21 cellular contexts compared by ENCODE assay signal in genomic region chr6:28001751-28002150, GRCh38. TPM values are rescaled to one million over a fixed set of nuclear protein-coding genes. Genes with fewer than 3 reads are reported as not detected.
DNase-seq lines count a peak whose midpoint lies in the region; TF ChIP-seq lines count a peak whose summit lies in the region.
"Had no signal": no experiment of that assay in that cellular context is flagged by ENCODE, and none has a peak within 500 bp of the region (broad histone marks: within the 10 kb centered on the region; RNA-seq: fewer than 3 reads in every experiment).

No MANE protein-coding gene starts in this region.

- peaks cover 2% of the 10 kb centered on the region for H3K27me3 ChIP-seq in kidney epithelial cell (ENCODE audit: control insufficient read depth, insufficient read depth, low read length)
- H3K27me3 ChIP-seq in trophoblast cell (ENCODE audit: insufficient read depth, low read length): no peaks in the 10 kb centered on the region
- no peaks in the 10 kb centered on the region for H3K27me3 ChIP-seq in Karpas-422 (ENCODE audit: low read length)

- H2BK12ac ChIP-seq in trophoblast cell (ENCODE audit: low read length): no peak overlapping the region

- WGBS in trophoblast cell (ENCODE audit: extremely low coverage, insufficient coverage, insufficient read length): no CpG with 5 or more reads among the region's 5 CpGs

- no peak overlapping the region for H3K23ac ChIP-seq in trophoblast cell (ENCODE audit: low read length)

- H3K4me1 ChIP-seq in trophoblast cell (ENCODE audit: control insufficient read depth in 1 of 2, insufficient read depth in 2 of 2, low read length in 2 of 2): peaks cover 0 to 2% of the 10 kb centered on the region in 2 experiments
- H3K4me1 ChIP-seq in Karpas-422 (ENCODE audit: low read length): no peaks in the 10 kb centered on the region
- H3K4me1 ChIP-seq: HAP-1 had no signal

- H3K18ac ChIP-seq in trophoblast cell (ENCODE audit: low read length): no peak overlapping the region

- no peak overlapping the region for H3K14ac ChIP-seq in trophoblast cell (ENCODE audit: low read length)

- H2AK5ac ChIP-seq in trophoblast cell (ENCODE audit: low read length): no peak overlapping the region

- H3K9me3 ChIP-seq in trophoblast cell (ENCODE audit: insufficient read depth, low read depth, low read length) (no peaks in the 10 kb centered on the region), Karpas-422 (ENCODE audit: low read length) (no peaks in the 10 kb centered on the region)
- H3K9me3 ChIP-seq: HAP-1 had no signal

- no peak overlapping the region for H3K4me3 ChIP-seq in kidney epithelial cell (ENCODE audit: low read depth, low read length)
- no peak overlapping the region for H3K4me3 ChIP-seq in trophoblast cell (ENCODE audit: low read depth, low read length)
- H3K4me3 ChIP-seq in Karpas-422 (ENCODE audit: low read length): no peak overlapping the region
- H3K4me3 ChIP-seq: HAP-1 had no signal

- H3K4me2 ChIP-seq in trophoblast cell (ENCODE audit: low read length): no peak overlapping the region
- H3K4me2 ChIP-seq in Karpas-422 (ENCODE audit: low read depth, low read length, poor library complexity, severe bottlenecking): no peak overlapping the region
- H3K4me2 ChIP-seq: KMS-11 had no signal

- H4K8ac ChIP-seq in trophoblast cell (ENCODE audit: low read depth, low read length): no peak overlapping the region

- H4K91ac ChIP-seq in trophoblast cell (ENCODE audit: low read depth, low read length): no peak overlapping the region

- H3K9ac ChIP-seq in trophoblast cell (ENCODE audit: low read length): no peak overlapping the region
- H3K9ac ChIP-seq in Karpas-422 (ENCODE audit: low read length): no peak overlapping the region
- H3K9ac ChIP-seq: KMS-11 had no signal

- H2AFZ ChIP-seq in trophoblast cell (ENCODE audit: insufficient read depth, low read length, poor library complexity) (no peak overlapping the region), Karpas-422 (ENCODE audit: low read length) (no peak overlapping the region)

- no peak overlapping the region for H3K4ac ChIP-seq in trophoblast cell (ENCODE audit: low read depth, low read length)

- no peaks in the 10 kb centered on the region for H3K79me2 ChIP-seq in trophoblast cell (ENCODE audit: control insufficient read depth, insufficient read depth, low read length, poor library complexity)
- no peaks in the 10 kb centered on the region for H3K79me2 ChIP-seq in Karpas-422 (ENCODE audit: low read length)

- H3K36me3 ChIP-seq in kidney epithelial cell (ENCODE audit: control insufficient read depth, insufficient read depth, low read length) (no peaks in the 10 kb centered on the region), trophoblast cell (ENCODE audit: control insufficient read depth in 1 of 2, insufficient read depth in 2 of 2, low read length in 2 of 2) (no peaks in the 10 kb centered on the region), Karpas-422 (ENCODE audit: insufficient read depth, low read length) (no peaks in the 10 kb centered on the region)
- H3K36me3 ChIP-seq: HAP-1 had no signal

- H2BK5ac ChIP-seq in trophoblast cell (ENCODE audit: low read depth, low read length, poor library complexity): no peak overlapping the region

- peak; percentile 17 for DNase-seq in COLO668 (lab: John Stamatoyannopoulos, UW; ENCODE audit: unreplicated experiment)
- peak; percentile 48 for DNase-seq in NCI-H69 (lab: John Stamatoyannopoulos, UW)
- DNase-seq in kidney epithelial cell (ENCODE audit: low read depth): peak; percentile 18
- peak; percentile 87 to 92 for DNase-seq in trophoblast cell
- no peak for DNase-seq in Karpas-422
- no peak for DNase-seq in SKM-1 (lab: John Stamatoyannopoulos, UW; ENCODE audit: unreplicated experiment)
- DNase-seq in SKM-1 treated with dmso at 0.1 percent for 144 hours (lab: John Stamatoyannopoulos, UW; ENCODE audit: unreplicated experiment): no peak
- DNase-seq: AML-193, C1 segment of cervical spinal cord, DMS79, MV-4-11, NCI-H1105 treated with DMSO at 0.1 percent for 48 hours, NCI-H1694 treated with DMSO at 0.1 percent for 48 hours, NCI-H2081 treated with DMSO at 0.1 percent for 48 hours, NCI-H2171 treated with DMSO at 0.1 percent for 48 hours, NCI-H524 treated with DMSO at 0.1 percent for 48 hours, SIG-M5, T-helper 1 cell had no signal

- no peaks in the 10 kb centered on the region for H4K20me1 ChIP-seq in Karpas-422 (ENCODE audit: insufficient read depth, low read depth, low read length)

- no peak for TF ChIP-seq CTCF in kidney epithelial cell (IDR thresholded peaks at IDR 0.05; ENCODE audit: insufficient read depth, low read length, poor library complexity, severe bottlenecking)

- H3K27ac ChIP-seq in trophoblast cell (ENCODE audit: low read depth, low read length): no peak overlapping the region
- no peak overlapping the region for H3K27ac ChIP-seq in Karpas-422 (ENCODE audit: low read length)
- H3K27ac ChIP-seq: KMS-11 had no signal

- no peak overlapping the region for H4K12ac ChIP-seq in trophoblast cell (ENCODE audit: low read depth, low read length)

- H3K9me2 ChIP-seq in Karpas-422 (replicated peaks; ENCODE audit: insufficient read depth, low read length): no peaks in the 10 kb centered on the region

- H2BK120ac ChIP-seq in trophoblast cell (ENCODE audit: insufficient read depth, low read length, poor library complexity): no peak overlapping the region

- H3K79me1 ChIP-seq in trophoblast cell (ENCODE audit: low read length): no peaks in the 10 kb centered on the region

RNA-seq across cellular contexts. Expression of gene OR2B6, which starts 44.7 kb away (rescaled TPM):
- not detected in 2 replicates for total RNA-seq in kidney epithelial cell
- polyA plus RNA-seq in trophoblast cell (2013): 0.75 and 0.77 TPM in 2 replicates
- total RNA-seq in Karpas-422 (2014; rRNA removed; shearing (Covaris generic); ENCODE audit: low replicate concordance): not detected in 2 replicates
- total RNA-seq: A172 had no signal

Comparison
In these comparisons a context has a peak if more than half of its experiments do, and no peak if none do; other contexts are left out.
1. DNase-seq: peak in COLO668 (single experiment), NCI-H69 (single experiment), kidney epithelial cell (single experiment) and trophoblast cell (2 of 2); none in Karpas-422 (single experiment), SKM-1 (single experiment) and SKM-1 treated with dmso at 0.1 percent for 144 hours (single experiment).